Comparison of ENCODE assay signal across 23 cellular contexts in the genomic region with DNA sequence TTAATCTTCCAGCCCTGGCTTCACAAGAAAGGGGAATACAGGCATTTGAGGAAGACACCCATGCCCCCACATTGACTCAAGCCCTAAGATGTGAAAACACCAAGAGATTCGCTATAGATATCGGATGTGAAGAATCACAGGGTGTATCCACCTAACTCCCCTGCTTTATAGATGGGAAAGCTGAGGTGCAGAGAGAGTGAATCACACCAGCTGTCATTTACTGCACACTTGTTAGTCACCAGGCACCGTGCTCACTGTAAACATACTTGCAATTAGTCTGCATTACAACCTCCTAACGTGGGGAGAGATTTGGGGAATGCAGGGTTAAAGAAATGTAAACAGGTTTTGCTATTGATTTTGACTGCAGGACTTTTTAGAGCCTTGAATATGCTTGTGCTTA.
A peak's percentile ranks its signal among the peaks of the same experiment; 100 is the strongest.
DNase-seq lines count a peak whose midpoint lies in the region; ATAC-seq, FAIRE-seq and TF ChIP-seq lines count a peak whose summit lies in the region.
"Had no signal": no experiment of that assay in that cellular context is flagged by ENCODE, and none has a peak within 500 bp of the region (broad histone marks: within the 10 kb centered on the region; RNA-seq: fewer than 3 reads in every experiment).

No MANE protein-coding gene starts in this region.

- H3K27ac Mint-ChIP-seq in activated naive CD4-positive, alpha-beta T cell treated with anti-CD3 and anti-CD28 coated beads, Interleukin-2, amount 10 ng/mL, durations not matched to agents 7 days and 5 days, result no peak overlapping the region
- H3K27ac Mint-ChIP-seq: activated CD8-positive, alpha-beta memory T cell treated with anti-CD3 and anti-CD28 coated beads, Interleukin-2, amount 10 ng/mL, durations not matched to agents 7 days and 5 days; activated T-helper 2 cell treated with anti-CD3 and anti-CD28 coated beads, Interferon-gamma antibody, Interleukin-2, Interleukin-4, amounts not matched to agents 10 μg/mL and 5 μg/mL and 100 μg/mL, durations not matched to agents 14 hours and 24 hours and 36 hours; stimulated activated effector memory CD8-positive, alpha-beta T cell treated with anti-CD3 and anti-CD28 coated beads, Interleukin-12 subunit alpha, Interleukin-12 subunit beta, amount 100 ng/mL, for 72 hours had no signal

- no peaks in the 10 kb centered on the region for H3K36me3 Mint-ChIP-seq in activated naive CD4-positive, alpha-beta T cell treated with anti-CD3 and anti-CD28 coated beads, Interleukin-2, amount 10 ng/mL, durations not matched to agents 7 days and 5 days
- H3K36me3 Mint-ChIP-seq: activated CD8-positive, alpha-beta memory T cell treated with anti-CD3 and anti-CD28 coated beads, Interleukin-2, amount 10 ng/mL, durations not matched to agents 7 days and 5 days; stimulated activated effector memory CD8-positive, alpha-beta T cell treated with anti-CD3 and anti-CD28 coated beads, Interleukin-12 subunit alpha, Interleukin-12 subunit beta, amount 100 ng/mL, for 72 hours had no signal

- no peak overlapping the region for H3K4me3 Mint-ChIP-seq in activated naive CD4-positive, alpha-beta T cell treated with anti-CD3 and anti-CD28 coated beads, Interleukin-2, amount 10 ng/mL, durations not matched to agents 7 days and 5 days
- H3K4me3 Mint-ChIP-seq: activated CD8-positive, alpha-beta memory T cell treated with anti-CD3 and anti-CD28 coated beads, Interleukin-2, amount 10 ng/mL, durations not matched to agents 7 days and 5 days; stimulated activated effector memory CD8-positive, alpha-beta T cell treated with anti-CD3 and anti-CD28 coated beads, Interleukin-12 subunit alpha, Interleukin-12 subunit beta, amount 100 ng/mL, for 72 hours had no signal

- H3K9me3 Mint-ChIP-seq in activated naive CD4-positive, alpha-beta T cell treated with anti-CD3 and anti-CD28 coated beads, Interleukin-2, amount 10 ng/mL, durations not matched to agents 7 days and 5 days, result peaks cover 2% of the 10 kb centered on the region
- H3K9me3 Mint-ChIP-seq: activated T-helper 2 cell treated with anti-CD3 and anti-CD28 coated beads, Interferon-gamma antibody, Interleukin-2, Interleukin-4, amounts not matched to agents 10 μg/mL and 5 μg/mL and 100 μg/mL, durations not matched to agents 14 hours and 24 hours and 36 hours had no signal

- peaks cover 9% of the 10 kb centered on the region for H3K27me3 Mint-ChIP-seq in activated naive CD4-positive, alpha-beta T cell treated with anti-CD3 and anti-CD28 coated beads, Interleukin-2, amount 10 ng/mL, durations not matched to agents 7 days and 5 days

- no peak overlapping the region for H3K4me3 ChIP-seq in fibroblast of mammary gland (ENCODE audit: control insufficient read depth, low read depth, low read length)
- H3K4me3 ChIP-seq: SK-N-MC, thoracic aorta had no signal

- TF ChIP-seq CTCF in RWPE1 (conservative IDR thresholded peaks at IDR 0.05; ENCODE audit: low read depth) (no peak), fibroblast of mammary gland (conservative IDR thresholded peaks at IDR 0.05; ENCODE audit: control insufficient read depth, insufficient read depth, low read depth, low read length) (no peak)

- no peak overlapping the region for H3K27ac ChIP-seq in RWPE1
- H3K27ac ChIP-seq: C4-2B, SK-N-MC, thoracic aorta had no signal

- POLR2A ChIA-PET in RWPE1 (lab: Yijun Ruan, JAX; ENCODE audit: low non-redundant PET), result no interaction called here

- CTCF ChIA-PET in RWPE1 (lab: Yijun Ruan, JAX), result no interaction called here
- CTCF ChIA-PET in activated naive CD4-positive, alpha-beta T cell treated with anti-CD3 and anti-CD28 coated beads, Interleukin-2, amount 10 ng/mL, durations not matched to agents 7 days and 5 days (lab: Charles Lee), result no interaction called here

- ATAC-seq in GM21381 (IDR thresholded peaks at IDR 0.05; ENCODE audit: unreplicated experiment), result no peak
- ATAC-seq: activated CD8-positive, alpha-beta memory T cell treated with anti-CD3 and anti-CD28 coated beads, Interleukin-2, amount 10 ng/mL, durations not matched to agents 7 days and 5 days; left lobe of liver; stimulated activated effector memory CD8-positive, alpha-beta T cell treated with anti-CD3 and anti-CD28 coated beads, Interleukin-12 subunit alpha, Interleukin-12 subunit beta, amount 100 ng/mL, for 72 hours had no signal

- peak; percentile 61 for DNase-seq in NCI-H2171 treated with DMSO at 0.1 percent for 48 hours (lab: John Stamatoyannopoulos, UW)
- no peak for DNase-seq in NCI-H2171 (lab: John Stamatoyannopoulos, UW)
- peak; percentile 42 for DNase-seq in RWPE1 (ENCODE audit: low spot score)
- DNase-seq in fibroblast of mammary gland (ENCODE audit: low read depth), result peak; percentile 70
- DNase-seq in urothelium cell line (ENCODE audit: low spot score), result no peak
- no peak for DNase-seq in activated naive CD4-positive, alpha-beta T cell treated with anti-CD3 and anti-CD28 coated beads, Interleukin-2, amount 10 ng/mL, durations not matched to agents 7 days and 5 days
- DNase-seq in activated CD4-positive, alpha-beta T cell treated with anti-CD3 and anti-CD28 coated beads for 4 hours, result no peak
- DNase-seq: 8988T; activated CD8-positive, alpha-beta memory T cell treated with anti-CD3 and anti-CD28 coated beads, Interleukin-2, amount 10 ng/mL, durations not matched to agents 7 days and 5 days; central memory CD4-positive, alpha-beta T cell; DMS153; effector CD8-positive, alpha-beta T cell; MV-4-11; NCI-H2029 treated with DMSO at 0.1 percent for 48 hours; NCI-H526; OCI-M1 had no signal

- FAIRE-seq in urothelium cell line (lab: Jason Lieb, UNC), result peak; percentile 68

- H3K4me1 Mint-ChIP-seq in activated naive CD4-positive, alpha-beta T cell treated with anti-CD3 and anti-CD28 coated beads, Interleukin-2, amount 10 ng/mL, durations not matched to agents 7 days and 5 days, result peaks cover 2% of the 10 kb centered on the region

Comparison
In these comparisons a context has a peak if more than half of its experiments do, and no peak if none do; other contexts are left out.
1. DNase-seq: peak in NCI-H2171 treated with DMSO at 0.1 percent for 48 hours (single experiment), RWPE1 (single experiment) and fibroblast of mammary gland (single experiment); none in NCI-H2171 (single experiment), urothelium cell line (single experiment), activated naive CD4-positive, alpha-beta T cell treated with anti-CD3 and anti-CD28 coated beads, Interleukin-2, amount 10 ng/mL, durations not matched to agents 7 days and 5 days (single experiment) and activated CD4-positive, alpha-beta T cell treated with anti-CD3 and anti-CD28 coated beads for 4 hours (0 of 2).